14 cellular contexts compared by ENCODE assay signal in genomic region chr6:30258204-30258603, GRCh38. TPM values are rescaled to one million over a fixed set of nuclear protein-coding genes. Genes with fewer than 3 reads are reported as not detected.
A peak's percentile ranks its signal among the peaks of the same experiment; 100 is the strongest.
DNase-seq lines count a peak whose midpoint lies in the region; ATAC-seq and TF ChIP-seq lines count a peak whose summit lies in the region.
"Had no signal": no experiment of that assay in that cellular context is flagged by ENCODE, and none has a peak within 500 bp of the region (broad histone marks: within the 10 kb centered on the region; RNA-seq: fewer than 3 reads in every experiment).

No MANE protein-coding gene starts in this region.

- H3K27me3 ChIP-seq in hepatocyte: no peaks in the 10 kb centered on the region
- H3K27me3 ChIP-seq: thyroid gland had no signal

- peaks cover 2% of the 10 kb centered on the region for H3K4me1 ChIP-seq in hepatocyte (ENCODE audit: insufficient read depth)
- H3K4me1 ChIP-seq: BE2C, parathyroid adenoma had no signal

- DNase-seq in stimulated activated CD4-positive, alpha-beta T cell treated with anti-CD3 and anti-CD28 coated beads, Interleukin-1b, Interleukin-23, amount 100 ng/mL, for 48 hours: peak; percentile 5
- no peak for DNase-seq in stimulated activated CD4-positive, alpha-beta T cell treated with anti-CD3 and anti-CD28 coated beads, Interleukin-4, amount 100 ng/mL, for 1 hour
- DNase-seq in hepatocyte (ENCODE audit: low spot score) (no peak), NCI-H524 treated with DMSO at 0.1 percent for 48 hours (lab: John Stamatoyannopoulos, UW) (no peak), DMS79 treated with DMSO at 0.1 percent for 48 hours (lab: John Stamatoyannopoulos, UW) (no peak)
- no peak for DNase-seq in stimulated activated naive CD8-positive, alpha-beta T cell treated with anti-CD3 and anti-CD28 coated beads, Interleukin-15, amount 100 ng/mL, for 72 hours
- DNase-seq: BE2C; NCI-H187; NCI-H526 treated with DMSO at 0.1 percent for 48 hours; stimulated activated CD4-positive, alpha-beta T cell treated with anti-CD3 and anti-CD28 coated beads, Interleukin-12 subunit alpha, Interleukin-12 subunit beta, amount 100 ng/mL, for 4 hours; thyroid gland had no signal

- H2AFZ ChIP-seq in hepatocyte: peak overlapping the region; percentile 89

- no peaks in the 10 kb centered on the region for H3K9me3 Mint-ChIP-seq in T-helper 1 cell treated with Interleukin-12 subunit alpha and Interleukin-12 subunit beta and Interleukin-4 antibody, amounts not matched to agents 30 μg/mL and 1 μg/mL, for 36 hours
- H3K9me3 Mint-ChIP-seq in stimulated activated naive CD8-positive, alpha-beta T cell treated with anti-CD3 and anti-CD28 coated beads, Interleukin-15, amount 100 ng/mL, for 72 hours: no peaks in the 10 kb centered on the region

- no peaks in the 10 kb centered on the region for H3K36me3 ChIP-seq in hepatocyte (replicated peaks; ENCODE audit: insufficient read depth, low read depth)
- H3K36me3 ChIP-seq: BE2C, thyroid gland had no signal

- H3K36me3 Mint-ChIP-seq in T-helper 1 cell treated with Interleukin-12 subunit alpha and Interleukin-12 subunit beta and Interleukin-4 antibody, amounts not matched to agents 30 μg/mL and 1 μg/mL, for 36 hours (ENCODE audit: low read depth): peaks cover 6% of the 10 kb centered on the region

- no peaks in the 10 kb centered on the region for H3K9me2 ChIP-seq in hepatocyte (replicated peaks; ENCODE audit: insufficient read depth)

- H3K27ac ChIP-seq in hepatocyte: no peak overlapping the region
- H3K27ac ChIP-seq: parathyroid adenoma, thyroid gland had no signal

- H3K4me3 Mint-ChIP-seq in T-helper 1 cell treated with Interleukin-12 subunit alpha and Interleukin-12 subunit beta and Interleukin-4 antibody, amounts not matched to agents 30 μg/mL and 1 μg/mL, for 36 hours: peak overlapping the region; percentile 30
- peak overlapping the region in 1 of 2 donors; percentile 27 for H3K4me3 Mint-ChIP-seq in stimulated activated naive CD8-positive, alpha-beta T cell treated with anti-CD3 and anti-CD28 coated beads, Interleukin-15, amount 100 ng/mL, for 72 hours

- peak overlapping the region; percentile 52 for H3K27ac Mint-ChIP-seq in T-helper 1 cell treated with Interleukin-12 subunit alpha and Interleukin-12 subunit beta and Interleukin-4 antibody, amounts not matched to agents 30 μg/mL and 1 μg/mL, for 36 hours
- peak overlapping the region in 1 of 2 donors; percentile 18 for H3K27ac Mint-ChIP-seq in stimulated activated naive CD8-positive, alpha-beta T cell treated with anti-CD3 and anti-CD28 coated beads, Interleukin-15, amount 100 ng/mL, for 72 hours

- H3K9me3 ChIP-seq in hepatocyte (ENCODE audit: low read depth): no peaks in the 10 kb centered on the region
- H3K9me3 ChIP-seq: BE2C, thyroid gland had no signal

- no peak overlapping the region for H3K4me3 ChIP-seq in hepatocyte
- H3K4me3 ChIP-seq: thyroid gland had no signal

- WGBS in hepatocyte (ENCODE audit: low lambda C conversion rate, missing lambda C conversion rate): 68% methylated on average over 3 of the region's 3 CpGs

- H3K79me2 ChIP-seq in hepatocyte: no peaks in the 10 kb centered on the region
- H3K79me2 ChIP-seq: parathyroid adenoma had no signal

- peaks cover 13% of the 10 kb centered on the region for H3K4me1 Mint-ChIP-seq in T-helper 1 cell treated with Interleukin-12 subunit alpha and Interleukin-12 subunit beta and Interleukin-4 antibody, amounts not matched to agents 30 μg/mL and 1 μg/mL, for 36 hours (ENCODE audit: low read depth)
- H3K4me1 Mint-ChIP-seq in stimulated activated naive CD8-positive, alpha-beta T cell treated with anti-CD3 and anti-CD28 coated beads, Interleukin-15, amount 100 ng/mL, for 72 hours: peaks cover 26% of the 10 kb centered on the region

- no peak overlapping the region for H3K4me2 ChIP-seq in hepatocyte

- ATAC-seq in stimulated activated naive CD8-positive, alpha-beta T cell treated with anti-CD3 and anti-CD28 coated beads, Interleukin-15, amount 100 ng/mL, for 72 hours: peak; percentile 70
- ATAC-seq in HG03097 (IDR thresholded peaks at IDR 0.05; ENCODE audit: low FRiP score, unreplicated experiment): no peak

- H3K27me3 Mint-ChIP-seq in T-helper 1 cell treated with Interleukin-12 subunit alpha and Interleukin-12 subunit beta and Interleukin-4 antibody, amounts not matched to agents 30 μg/mL and 1 μg/mL, for 36 hours (ENCODE audit: low read depth): peaks cover 35% of the 10 kb centered on the region
- peaks cover 12% of the 10 kb centered on the region for H3K27me3 Mint-ChIP-seq in stimulated activated naive CD8-positive, alpha-beta T cell treated with anti-CD3 and anti-CD28 coated beads, Interleukin-15, amount 100 ng/mL, for 72 hours

- H4K20me1 ChIP-seq in hepatocyte (ENCODE audit: insufficient read depth, poor library complexity, severe bottlenecking): no peaks in the 10 kb centered on the region

- TF ChIP-seq CTCF in hepatocyte (IDR thresholded peaks at IDR 0.05; ENCODE audit: poor library complexity): no peak

RNA-seq across cellular contexts. Expression of gene TRIM26, which starts 45.0 kb away (rescaled TPM):
- 37.2 and 42.3 TPM in 2 replicates for total RNA-seq in hepatocyte
- 27.2 and 29.3 TPM in 2 replicates for polyA plus RNA-seq in hepatocyte
